In genomic region chr2:189798312-189799029, GRCh38 we compare ENCODE assay signal across 8 cellular contexts. TPM values are rescaled to one million over a fixed set of nuclear protein-coding genes. Genes with fewer than 3 reads are reported as not detected.
A peak's percentile ranks its signal among the peaks of the same experiment; 100 is the strongest.
DNase-seq lines count a peak whose midpoint lies in the region; ATAC-seq and TF ChIP-seq lines count a peak whose summit lies in the region.

No MANE protein-coding gene starts in this region.

- no peaks in the 10 kb centered on the region for H3K27me3 ChIP-seq in Caco-2 (replicated peaks; ENCODE audit: control insufficient read depth, insufficient read depth, low read length)
- no peaks in the 10 kb centered on the region for H3K27me3 ChIP-seq in SJCRH30
- H3K27me3 ChIP-seq in spleen (replicated peaks in 1 of 7), result no peaks in the 10 kb centered on the region

- H3K36me3 ChIP-seq in Caco-2 (ENCODE audit: control insufficient read depth, insufficient read depth, low read length) (peaks cover 3% of the 10 kb centered on the region; the same call in 1 of the 2 replicates), SJCRH30 (peaks cover 84% of the 10 kb centered on the region), spleen (peaks cover 0 to 89% (median 41%) of the 10 kb centered on the region in 6 donors)

- no peak for DNase-seq in Caco-2
- peak in 1 of 2 experiments; percentile 78 for DNase-seq in SJCRH30
- DNase-seq in fibroblast of the conjunctiva (ENCODE audit: low read depth), result peak; percentile 73
- no peak for DNase-seq in spleen
- DNase-seq in activated naive CD4-positive, alpha-beta T cell treated with anti-CD3 and anti-CD28 coated beads, Interleukin-2, amount 10 ng/mL, durations not matched to agents 7 days and 5 days, result no peak
- no peak for DNase-seq in activated naive CD4-positive, alpha-beta T cell treated with Interleukin-2 at 50 U/mL for 16 hours

- ATAC-seq in GM18909 (IDR thresholded peaks at IDR 0.05; ENCODE audit: poor library complexity, unreplicated experiment) (peak; percentile 87), HG03460 (IDR thresholded peaks at IDR 0.05; ENCODE audit: unreplicated experiment) (peak; percentile 76)

- BruUV-seq in Caco-2 (replicated peaks; lab: Mats Ljungman, UMichigan), result no TSS peak

- intact Hi-C loops in Caco-2 (cut with micrococcal nuclease; ENCODE audit: unreplicated experiment) (loop anchor here (1.0 kb wide), 1 partner anchor 272 kb away; no protein-coding TSS in a partner anchor), spleen (cut with DNase I; ENCODE audit: low total_unique reads) (no loop called here)

- no peak overlapping the region for H3K27ac Mint-ChIP-seq in Caco-2 (ENCODE audit: unreplicated experiment)
- H3K27ac Mint-ChIP-seq in activated naive CD4-positive, alpha-beta T cell treated with anti-CD3 and anti-CD28 coated beads, Interleukin-2, amount 10 ng/mL, durations not matched to agents 7 days and 5 days, result no peak overlapping the region

- CTCF ChIA-PET in Caco-2 (lab: Charles Lee), result interaction anchor here (0.6 to 1.1 kb wide), 8 partner anchors 14 to 272 kb away, joined by 3 to 12 read pairs (median 5); partner anchors contain the start of genes ORMDL1, OSGEPL1 and PMS1
- CTCF ChIA-PET in activated naive CD4-positive, alpha-beta T cell treated with anti-CD3 and anti-CD28 coated beads, Interleukin-2, amount 10 ng/mL, durations not matched to agents 7 days and 5 days (lab: Charles Lee), result interaction anchor here (0.6 to 1.5 kb wide), 11 partner anchors 11 to 520 kb away, joined by 3 to 4 read pairs (median 3); partner anchors contain the start of gene ASNSD1

- H3K4me3 ChIP-seq in Caco-2 (ENCODE audit: low read depth, low read length) (no peak overlapping the region), SJCRH30 (no peak overlapping the region), spleen (no peak overlapping the region)

- POLR2A ChIA-PET in Caco-2 (lab: Charles Lee), result interaction anchor here (0.7 kb wide), 1 partner anchor 14 kb away, joined by 3 read pairs; the partner anchor contains the start of genes ORMDL1 and PMS1

- no peaks in the 10 kb centered on the region for H3K9me3 Mint-ChIP-seq in Caco-2 (ENCODE audit: unreplicated experiment)
- H3K9me3 Mint-ChIP-seq in activated naive CD4-positive, alpha-beta T cell treated with anti-CD3 and anti-CD28 coated beads, Interleukin-2, amount 10 ng/mL, durations not matched to agents 7 days and 5 days, result no peaks in the 10 kb centered on the region

- no peaks in the 10 kb centered on the region for H3K4me1 ChIP-seq in Caco-2
- peaks cover 39% of the 10 kb centered on the region for H3K4me1 ChIP-seq in SJCRH30
- H3K4me1 ChIP-seq in spleen, result peaks cover 0 to 12% (median 4%) of the 10 kb centered on the region in 6 donors

- peak; percentile 36 to 55 for TF ChIP-seq CTCF in Caco-2 (IDR thresholded peaks at IDR 0.05; ENCODE audit: insufficient read depth in 1 of 2, low read depth in 1 of 2, low read length in 1 of 2, severe bottlenecking in 1 of 2, unreplicated experiment in 1 of 2)
- TF ChIP-seq CTCF in spleen (IDR thresholded peaks at IDR 0.05 in 8 of 11, conservative IDR thresholded peaks at IDR 0.05 in 3 of 11), result peak in 8 of 11 experiments; percentile 17 to 34 (median 22)

- H3K36me3 Mint-ChIP-seq in Caco-2 (ENCODE audit: insufficient read depth, unreplicated experiment), result peaks cover 15% of the 10 kb centered on the region
- H3K36me3 Mint-ChIP-seq in activated naive CD4-positive, alpha-beta T cell treated with anti-CD3 and anti-CD28 coated beads, Interleukin-2, amount 10 ng/mL, durations not matched to agents 7 days and 5 days, result peaks cover 22% of the 10 kb centered on the region

- no peaks in the 10 kb centered on the region for H3K4me1 Mint-ChIP-seq in Caco-2 (ENCODE audit: low read depth, unreplicated experiment)
- H3K4me1 Mint-ChIP-seq in activated naive CD4-positive, alpha-beta T cell treated with anti-CD3 and anti-CD28 coated beads, Interleukin-2, amount 10 ng/mL, durations not matched to agents 7 days and 5 days, result no peaks in the 10 kb centered on the region

- peak overlapping the region; percentile 14 for H3K27ac ChIP-seq in SJCRH30
- peak overlapping the region in 2 of 8 donors; percentile 7 to 43 for H3K27ac ChIP-seq in spleen

- no peak for TF ChIP-seq POLR2A in spleen (IDR thresholded peaks at IDR 0.05)

- no peak overlapping the region for H3K4me3 Mint-ChIP-seq in Caco-2 (ENCODE audit: unreplicated experiment)
- H3K4me3 Mint-ChIP-seq in activated naive CD4-positive, alpha-beta T cell treated with anti-CD3 and anti-CD28 coated beads, Interleukin-2, amount 10 ng/mL, durations not matched to agents 7 days and 5 days, result no peak overlapping the region

- H3K27me3 Mint-ChIP-seq in Caco-2 (ENCODE audit: insufficient read depth, unreplicated experiment), result no peaks in the 10 kb centered on the region
- no peaks in the 10 kb centered on the region for H3K27me3 Mint-ChIP-seq in activated naive CD4-positive, alpha-beta T cell treated with anti-CD3 and anti-CD28 coated beads, Interleukin-2, amount 10 ng/mL, durations not matched to agents 7 days and 5 days

- H3K9me3 ChIP-seq in Caco-2 (no peaks in the 10 kb centered on the region), SJCRH30 (replicated peaks) (no peaks in the 10 kb centered on the region), spleen (no peaks in the 10 kb centered on the region)

- WGBS in spleen, 5 donors, result 56 to 77% (median 69%) methylated on average over 4 of the region's 4 CpGs

RNA-seq across cellular contexts. Expression of gene PMS1, which starts 14.2 kb away (rescaled TPM):
- total RNA-seq in Caco-2 (2022) (38.1 and 40.2 TPM in 2 replicates), spleen (10 to 100 TPM; 15.3 to 39.3 (median 28.6) TPM)
- 80.5 and 83.0 TPM in 2 replicates for total RNA-seq in SJCRH30 (2014; rRNA removed; shearing (Covaris generic))
- 10 to 100 TPM; 12.6 to 18.6 (median 16.0) TPM for polyA plus RNA-seq in spleen

RNA-seq across cellular contexts. Expression of gene ORMDL1, which starts 14.3 kb away (rescaled TPM):
- total RNA-seq in Caco-2 (2022) (52.1 and 52.7 TPM in 2 replicates), spleen (100 to 1,000 TPM in 4 of 7 donors, 10 to 100 TPM in 3; 61.9 to 276 (median 109) TPM)
- 238 and 287 TPM in 2 replicates for total RNA-seq in SJCRH30 (2014; rRNA removed; shearing (Covaris generic))
- 100 to 1,000 TPM; 125 to 207 (median 152) TPM for polyA plus RNA-seq in spleen

RNA-seq across cellular contexts. Expression of gene OSGEPL1, which starts 35.9 kb away (rescaled TPM):
- 5.0 and 5.3 TPM in 2 replicates for total RNA-seq in Caco-2 (2022)
- total RNA-seq in SJCRH30 (2014; rRNA removed; shearing (Covaris generic)), result 53.3 and 56.1 TPM in 2 replicates
- 10 to 100 TPM in 3 of 7 donors, 1 to 10 TPM in 4; 7.1 to 13.9 (median 9.4) TPM for total RNA-seq in spleen
- polyA plus RNA-seq in spleen, result 1 to 10 TPM; 6.2 to 6.7 (median 6.6) TPM
